ENCODE assay signal across 8 cellular contexts in the genomic region with DNA sequence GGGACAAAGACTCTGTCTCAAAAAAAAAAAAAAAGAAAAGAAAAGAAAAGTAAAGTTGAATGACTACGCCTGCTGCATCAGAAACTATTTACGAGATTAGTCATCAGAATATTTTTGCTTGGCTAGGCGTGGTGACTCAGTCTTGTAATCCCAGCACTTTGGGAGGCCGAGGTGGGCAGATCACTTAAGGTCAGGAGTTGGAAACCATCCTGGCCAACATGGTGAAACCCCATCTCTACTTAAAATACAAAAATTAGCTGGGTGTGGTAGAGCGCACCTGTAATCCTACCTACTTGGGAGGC.
A peak's percentile ranks its signal among the peaks of the same experiment; 100 is the strongest.
DNase-seq lines count a peak whose midpoint lies in the region; ATAC-seq and TF ChIP-seq lines count a peak whose summit lies in the region.
"Not testable (repeated sequence)": the region's sequence is repeated elsewhere in the genome, so short reads cannot be mapped to it uniquely, and the experiment has no call there.

No MANE protein-coding gene starts in this region.

- CTCF ChIA-PET in A673 (lab: Charles Lee) = not testable (repeated sequence)

- not testable (repeated sequence) for H3K4me1 ChIP-seq in A673 (ENCODE audit: insufficient read depth, low read length, poor library complexity, severe bottlenecking); esophagus (ENCODE audit: control insufficient read depth in 2 of 2, insufficient read depth in 2 of 2, low read length in 1 of 2)

- not testable (repeated sequence) for TF ChIP-seq POLR2A in GM18505 (IDR thresholded peaks at IDR 0.05; ENCODE audit: borderline replicate concordance, extremely low read depth, insufficient read depth, insufficient read length)

- not testable (repeated sequence) for H3K27ac ChIP-seq in A673 (ENCODE audit: low read depth, low read length, poor library complexity, severe bottlenecking)
- peak overlapping the region; percentile 14 to 31 for H3K27ac ChIP-seq in esophagus (ENCODE audit: low read depth in 2 of 2, low read length in 1 of 2)

- not testable (repeated sequence) for BruUV-seq in A673 (replicated peaks; lab: Mats Ljungman, UMichigan)

- H3K9me3 ChIP-seq in A673 (ENCODE audit: low read depth, low read length, poor library complexity, severe bottlenecking); esophagus (ENCODE audit: control insufficient read depth in 2 of 2, insufficient read depth in 1 of 2, low read depth in 1 of 2, low read length in 1 of 2): not testable (repeated sequence)

- 57 to 65% methylated on average over 5 of the region's 5 CpGs for WGBS in esophagus, 2 donors

- not testable (repeated sequence) for H3K27me3 ChIP-seq in A673 (replicated peaks; ENCODE audit: insufficient read depth, low read depth, low read length, poor library complexity); esophagus (ENCODE audit: control insufficient read depth in 1 of 2, insufficient read depth in 2 of 2, low read length in 2 of 2)

- H3K4me3 ChIP-seq in A673 (ENCODE audit: low read depth, low read length, poor library complexity, severe bottlenecking); esophagus (ENCODE audit: low read depth in 1 of 2, low read length in 2 of 2): not testable (repeated sequence)

- H3K36me3 ChIP-seq in A673 (ENCODE audit: insufficient read depth, low read length, poor library complexity, severe bottlenecking); esophagus (ENCODE audit: control insufficient read depth in 2 of 2, insufficient read depth in 2 of 2, low read length in 1 of 2): not testable (repeated sequence)

- intact Hi-C loops in A673 (cut with micrococcal nuclease; ENCODE audit: unreplicated experiment) = not testable (repeated sequence)

- TF ChIP-seq CTCF in A673 (conservative IDR thresholded peaks at IDR 0.05; ENCODE audit: low read depth, low read length) = not testable (repeated sequence)

- ATAC-seq in GM18505 (IDR thresholded peaks at IDR 0.05; ENCODE audit: unreplicated experiment) (peak; percentile 80), GM21515 (IDR thresholded peaks at IDR 0.05; ENCODE audit: unreplicated experiment) (peak; percentile 71), HG02884 (IDR thresholded peaks at IDR 0.05; ENCODE audit: unreplicated experiment) (peak; percentile 86), SK-N-SH treated with all-trans-retinoic acid at 6 μM for 48 hours (peak; percentile 91)

- POLR2A ChIA-PET in A673 (lab: Charles Lee; ENCODE audit: low non-redundant PET) = not testable (repeated sequence)

- DNase-seq in A673 (ENCODE audit: low spot score) (peak; percentile 50), HK-2 (ENCODE audit: unreplicated experiment) (peak; percentile 22), non-pigmented ciliary epithelial cell (ENCODE audit: low read depth) (peak; percentile 65)
